1 cellular context compared by ENCODE assay signal in the genomic region with DNA sequence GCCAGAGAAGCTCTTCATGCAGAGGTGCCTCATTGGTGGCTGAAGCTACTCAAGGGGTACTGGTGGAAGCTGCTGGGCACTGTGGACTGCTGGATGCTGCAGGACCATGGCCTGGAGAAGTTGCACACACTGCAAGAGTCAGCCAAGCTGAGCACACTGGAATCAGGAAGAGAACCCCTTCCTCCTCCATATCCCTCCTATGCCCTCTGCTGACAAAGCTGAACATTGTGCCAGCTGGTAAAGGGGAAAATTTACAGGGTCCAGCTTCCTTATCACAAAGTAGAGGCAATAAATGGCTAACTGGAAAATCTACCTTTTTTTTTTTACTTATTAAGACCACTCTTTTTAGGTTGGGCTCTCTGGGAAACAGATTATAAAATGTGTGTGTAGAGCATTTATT.
TF ChIP-seq lines count a peak whose summit lies in the region.

No MANE protein-coding gene starts in this region.

TF ChIP-seq in HCT116, 20 proteins besides CTCF, POLR2A, EP300 and RAD21 (continued from another document):
- TF ChIP-seq, protein P1, sequence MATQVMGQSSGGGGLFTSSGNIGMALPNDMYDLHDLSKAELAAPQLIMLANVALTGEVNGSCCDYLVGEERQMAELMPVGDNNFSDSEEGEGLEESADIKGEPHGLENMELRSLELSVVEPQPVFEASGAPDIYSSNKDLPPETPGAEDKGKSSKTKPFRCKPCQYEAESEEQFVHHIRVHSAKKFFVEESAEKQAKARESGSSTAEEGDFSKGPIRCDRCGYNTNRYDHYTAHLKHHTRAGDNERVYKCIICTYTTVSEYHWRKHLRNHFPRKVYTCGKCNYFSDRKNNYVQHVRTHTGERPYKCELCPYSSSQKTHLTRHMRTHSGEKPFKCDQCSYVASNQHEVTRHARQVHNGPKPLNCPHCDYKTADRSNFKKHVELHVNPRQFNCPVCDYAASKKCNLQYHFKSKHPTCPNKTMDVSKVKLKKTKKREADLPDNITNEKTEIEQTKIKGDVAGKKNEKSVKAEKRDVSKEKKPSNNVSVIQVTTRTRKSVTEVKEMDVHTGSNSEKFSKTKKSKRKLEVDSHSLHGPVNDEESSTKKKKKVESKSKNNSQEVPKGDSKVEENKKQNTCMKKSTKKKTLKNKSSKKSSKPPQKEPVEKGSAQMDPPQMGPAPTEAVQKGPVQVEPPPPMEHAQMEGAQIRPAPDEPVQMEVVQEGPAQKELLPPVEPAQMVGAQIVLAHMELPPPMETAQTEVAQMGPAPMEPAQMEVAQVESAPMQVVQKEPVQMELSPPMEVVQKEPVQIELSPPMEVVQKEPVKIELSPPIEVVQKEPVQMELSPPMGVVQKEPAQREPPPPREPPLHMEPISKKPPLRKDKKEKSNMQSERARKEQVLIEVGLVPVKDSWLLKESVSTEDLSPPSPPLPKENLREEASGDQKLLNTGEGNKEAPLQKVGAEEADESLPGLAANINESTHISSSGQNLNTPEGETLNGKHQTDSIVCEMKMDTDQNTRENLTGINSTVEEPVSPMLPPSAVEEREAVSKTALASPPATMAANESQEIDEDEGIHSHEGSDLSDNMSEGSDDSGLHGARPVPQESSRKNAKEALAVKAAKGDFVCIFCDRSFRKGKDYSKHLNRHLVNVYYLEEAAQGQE (IDR thresholded peaks at IDR 0.05; ENCODE audit: low read depth), result no peak
- TF ChIP-seq SIN3A (IDR thresholded peaks at IDR 0.05; ENCODE audit: low read depth), result no peak
- no peak for TF ChIP-seq EZH2phosphoT487 (IDR thresholded peaks at IDR 0.05; ENCODE audit: borderline replicate concordance)
- no peak for TF ChIP-seq SP1 (IDR thresholded peaks at IDR 0.05; ENCODE audit: low read depth)
- TF ChIP-seq POLR2AphosphoS5 (IDR thresholded peaks at IDR 0.05; ENCODE audit: low read depth, low read length), result no peak
- TF ChIP-seq, protein P2, sequence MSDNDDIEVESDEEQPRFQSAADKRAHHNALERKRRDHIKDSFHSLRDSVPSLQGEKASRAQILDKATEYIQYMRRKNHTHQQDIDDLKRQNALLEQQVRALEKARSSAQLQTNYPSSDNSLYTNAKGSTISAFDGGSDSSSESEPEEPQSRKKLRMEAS (IDR thresholded peaks at IDR 0.05), result no peak
- no peak for TF ChIP-seq CEBPB (IDR thresholded peaks at IDR 0.05; ENCODE audit: low read depth)
TF ChIP-seq in HCT116: peak in this region for 0.
